Comparison of ENCODE assay signal across 17 cellular contexts in the genomic region with DNA sequence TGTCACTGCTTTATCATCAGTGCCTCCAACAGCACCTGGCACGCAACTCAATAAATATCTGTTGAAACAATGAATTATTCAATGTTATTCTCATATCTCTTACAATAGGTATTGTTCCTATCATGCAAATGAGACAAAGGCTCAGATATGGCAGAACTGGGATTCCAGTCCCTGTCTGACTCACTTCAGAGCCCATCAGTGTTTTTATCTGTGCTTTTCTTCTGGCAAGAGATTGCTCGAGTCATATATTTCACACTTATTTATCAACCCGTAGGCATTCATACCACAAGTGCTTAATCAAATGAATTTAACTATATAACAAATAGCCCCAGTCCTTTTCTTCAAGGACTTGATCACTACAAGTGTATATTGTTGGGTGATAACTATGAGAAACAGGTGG.
DNase-seq lines count a peak whose midpoint lies in the region; ATAC-seq and TF ChIP-seq lines count a peak whose summit lies in the region.
"Had no signal": no experiment of that assay in that cellular context is flagged by ENCODE, and none has a peak within 500 bp of the region (broad histone marks: within the 10 kb centered on the region; RNA-seq: fewer than 3 reads in every experiment).

No MANE protein-coding gene starts in this region.

- H3K27me3 Mint-ChIP-seq in natural killer cell (ENCODE audit: low read depth in 2 of 2) (peaks cover 28 to 31% of the 10 kb centered on the region in 2 donors), brain (peaks cover 9% of the 10 kb centered on the region), glutamatergic neuron (ENCODE audit: unreplicated experiment) (peaks cover 8% of the 10 kb centered on the region)
- peaks cover 20 to 39% of the 10 kb centered on the region in 2 donors for H3K27me3 Mint-ChIP-seq in natural killer cell treated with Interleukin-12 subunit alpha and Interleukin-12 subunit beta and Interleukin-15 and Interleukin-18, amount 100 ng/mL, for 72 hours
- peaks cover 40% of the 10 kb centered on the region for H3K27me3 Mint-ChIP-seq in stimulated activated naive CD8-positive, alpha-beta T cell treated with anti-CD3 and anti-CD28 coated beads, Interleukin-15, amount 100 ng/mL, for 72 hours
- H3K27me3 Mint-ChIP-seq in naive thymus-derived CD8-positive, alpha-beta T cell: peaks cover 7 to 25% (median 15%) of the 10 kb centered on the region in 5 donors

- POLR2A ChIA-PET in naive thymus-derived CD8-positive, alpha-beta T cell (lab: Charles Lee): no interaction called here

- peaks cover 14% of the 10 kb centered on the region in 2 donors for H3K4me1 Mint-ChIP-seq in natural killer cell
- peaks cover 11 to 13% of the 10 kb centered on the region in 2 donors for H3K4me1 Mint-ChIP-seq in natural killer cell treated with Interleukin-12 subunit alpha and Interleukin-12 subunit beta and Interleukin-15 and Interleukin-18, amount 100 ng/mL, for 72 hours (ENCODE audit: low read depth in 2 of 2)
- H3K4me1 Mint-ChIP-seq in brain: peaks cover 23% of the 10 kb centered on the region
- peaks cover 18% of the 10 kb centered on the region for H3K4me1 Mint-ChIP-seq in glutamatergic neuron (ENCODE audit: low read depth, unreplicated experiment)
- H3K4me1 Mint-ChIP-seq in stimulated activated naive CD8-positive, alpha-beta T cell treated with anti-CD3 and anti-CD28 coated beads, Interleukin-15, amount 100 ng/mL, for 72 hours: peaks cover 16% of the 10 kb centered on the region
- peaks cover 3 to 15% (median 13%) of the 10 kb centered on the region in 4 donors for H3K4me1 Mint-ChIP-seq in naive thymus-derived CD8-positive, alpha-beta T cell

- H3K4me3 Mint-ChIP-seq in natural killer cell (peak overlapping the region; percentile 76), brain (peak overlapping the region; percentile 54 to 71 (median 60)), glutamatergic neuron (ENCODE audit: unreplicated experiment) (peak overlapping the region; percentile 3)
- no peak overlapping the region for H3K4me3 Mint-ChIP-seq in natural killer cell treated with Interleukin-12 subunit alpha and Interleukin-12 subunit beta and Interleukin-15 and Interleukin-18, amount 100 ng/mL, for 72 hours
- H3K4me3 Mint-ChIP-seq in stimulated activated naive CD8-positive, alpha-beta T cell treated with anti-CD3 and anti-CD28 coated beads, Interleukin-15, amount 100 ng/mL, for 72 hours: no peak overlapping the region
- peak overlapping the region in 3 of 10 donors; percentile 11 to 30 (median 26) for H3K4me3 Mint-ChIP-seq in naive thymus-derived CD8-positive, alpha-beta T cell

- DNase-seq in natural killer cell: no peak
- no peak for DNase-seq in natural killer cell treated with Interleukin-12 subunit alpha and Interleukin-12 subunit beta and Interleukin-15 and Interleukin-18, amount 100 ng/mL, for 72 hours (ENCODE audit: low spot score)
- no peak for DNase-seq in glutamatergic neuron
- DNase-seq in stimulated activated naive CD8-positive, alpha-beta T cell treated with anti-CD3 and anti-CD28 coated beads, Interleukin-15, amount 100 ng/mL, for 72 hours: no peak
- DNase-seq in activated T-cell treated with anti-CD3 and anti-CD28 coated beads, Interleukin-2, amount 50 U/mL, for 48 hours: no peak
- DNase-seq in naive thymus-derived CD8-positive, alpha-beta T cell: no peak
- DNase-seq: 8988T, COR-L47, DMS153, MV-4-11, NCI-H1417 treated with DMSO at 0.1 percent for 48 hours, NCI-H2029 treated with DMSO at 0.1 percent for 48 hours, NCI-H510A treated with DMSO at 0.1 percent for 48 hours, Peyer's patch, SHP77 had no signal

- no peaks in the 10 kb centered on the region for H3K9me3 Mint-ChIP-seq in natural killer cell
- H3K9me3 Mint-ChIP-seq in natural killer cell treated with Interleukin-12 subunit alpha and Interleukin-12 subunit beta and Interleukin-15 and Interleukin-18, amount 100 ng/mL, for 72 hours: no peaks in the 10 kb centered on the region
- H3K9me3 Mint-ChIP-seq in brain: peaks cover 0 to 6% (median 0%) of the 10 kb centered on the region in 5 experiments
- peaks cover 2% of the 10 kb centered on the region for H3K9me3 Mint-ChIP-seq in glutamatergic neuron (ENCODE audit: unreplicated experiment)
- no peaks in the 10 kb centered on the region for H3K9me3 Mint-ChIP-seq in stimulated activated naive CD8-positive, alpha-beta T cell treated with anti-CD3 and anti-CD28 coated beads, Interleukin-15, amount 100 ng/mL, for 72 hours
- H3K9me3 Mint-ChIP-seq in naive thymus-derived CD8-positive, alpha-beta T cell: no peaks in the 10 kb centered on the region

- intact Hi-C loops in natural killer cell (cut with micrococcal nuclease): no loop called here

- ATAC-seq in natural killer cell (no peak), HG02642 (IDR thresholded peaks at IDR 0.05; ENCODE audit: poor library complexity, unreplicated experiment) (no peak)
- no peak for ATAC-seq in natural killer cell treated with Interleukin-12 subunit alpha and Interleukin-12 subunit beta and Interleukin-15 and Interleukin-18, amount 100 ng/mL, for 72 hours
- ATAC-seq in stimulated activated naive CD8-positive, alpha-beta T cell treated with anti-CD3 and anti-CD28 coated beads, Interleukin-15, amount 100 ng/mL, for 72 hours: no peak
- ATAC-seq in naive thymus-derived CD8-positive, alpha-beta T cell: no peak

- TF ChIP-seq CTCF in natural killer cell (IDR thresholded peaks at IDR 0.05): no peak
- no peak for TF ChIP-seq CTCF in brain (conservative IDR thresholded peaks at IDR 0.05)
- no peak for TF ChIP-seq CTCF in glutamatergic neuron (IDR thresholded peaks at IDR 0.05; ENCODE audit: partially characterized antibody, unreplicated experiment)

- H3K27ac Mint-ChIP-seq in natural killer cell: peak overlapping the region; percentile 2 to 37
- H3K27ac Mint-ChIP-seq in natural killer cell treated with Interleukin-12 subunit alpha and Interleukin-12 subunit beta and Interleukin-15 and Interleukin-18, amount 100 ng/mL, for 72 hours: no peak overlapping the region
- peak overlapping the region in 4 of 5 experiments; percentile 3 to 67 (median 16) for H3K27ac Mint-ChIP-seq in brain
- no peak overlapping the region for H3K27ac Mint-ChIP-seq in glutamatergic neuron (ENCODE audit: unreplicated experiment)
- peak overlapping the region in 1 of 2 donors; percentile 27 for H3K27ac Mint-ChIP-seq in stimulated activated naive CD8-positive, alpha-beta T cell treated with anti-CD3 and anti-CD28 coated beads, Interleukin-15, amount 100 ng/mL, for 72 hours
- H3K27ac Mint-ChIP-seq in naive thymus-derived CD8-positive, alpha-beta T cell: peak overlapping the region in 3 of 10 donors; percentile 23 to 72 (median 52)

- H3K36me3 Mint-ChIP-seq in natural killer cell (no peaks in the 10 kb centered on the region), brain (no peaks in the 10 kb centered on the region), glutamatergic neuron (ENCODE audit: unreplicated experiment) (no peaks in the 10 kb centered on the region)
- H3K36me3 Mint-ChIP-seq in natural killer cell treated with Interleukin-12 subunit alpha and Interleukin-12 subunit beta and Interleukin-15 and Interleukin-18, amount 100 ng/mL, for 72 hours: no peaks in the 10 kb centered on the region
- no peaks in the 10 kb centered on the region for H3K36me3 Mint-ChIP-seq in naive thymus-derived CD8-positive, alpha-beta T cell

Comparison
In these comparisons a context has a peak if more than half of its experiments do, and no peak if none do; other contexts are left out.
1. H3K27ac Mint-ChIP-seq: peak in natural killer cell (2 of 2) and brain (4 of 5); none in natural killer cell treated with Interleukin-12 subunit alpha and Interleukin-12 subunit beta and Interleukin-15 and Interleukin-18, amount 100 ng/mL, for 72 hours (0 of 2) and glutamatergic neuron (single experiment).
2. H3K4me3 Mint-ChIP-seq: peak in natural killer cell (single experiment), brain (5 of 5) and glutamatergic neuron (single experiment); none in natural killer cell treated with Interleukin-12 subunit alpha and Interleukin-12 subunit beta and Interleukin-15 and Interleukin-18, amount 100 ng/mL, for 72 hours (single experiment) and stimulated activated naive CD8-positive, alpha-beta T cell treated with anti-CD3 and anti-CD28 coated beads, Interleukin-15, amount 100 ng/mL, for 72 hours (0 of 2).